In the genomic region with DNA sequence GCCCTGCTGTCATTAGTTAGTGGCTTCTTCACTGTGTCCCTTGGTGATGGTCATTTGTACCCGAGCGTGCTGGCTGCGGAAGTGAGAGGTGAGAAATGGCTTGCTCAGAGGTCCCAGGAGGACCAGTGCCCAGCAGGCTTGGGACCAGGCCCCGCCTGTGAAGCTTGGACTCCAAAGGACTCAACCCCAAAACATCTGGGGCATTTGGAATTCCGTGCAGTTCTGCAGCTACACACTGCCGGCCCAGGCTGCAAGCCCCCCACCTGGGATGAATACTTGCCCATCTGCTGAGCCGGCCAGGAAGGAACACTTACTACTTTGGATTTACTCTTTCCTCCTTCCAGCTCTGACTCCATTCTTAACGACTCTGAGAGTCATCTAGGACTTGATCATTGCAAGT, we compare ENCODE assay signal across 34 cellular contexts. TPM values are rescaled to one million over a fixed set of nuclear protein-coding genes. Genes with fewer than 3 reads are reported as not detected.
"Had no signal": no experiment of that assay in that cellular context is flagged by ENCODE, and none has a peak within 500 bp of the region (broad histone marks: within the 10 kb centered on the region; RNA-seq: fewer than 3 reads in every experiment).

No MANE protein-coding gene starts in this region.

- H3K9me3 Mint-ChIP-seq: activated CD8-positive, alpha-beta T cell treated with anti-CD3 and anti-CD28 coated beads for 36 hours; activated naive CD4-positive, alpha-beta T cell treated with anti-CD3 and anti-CD28 coated beads for 36 hours; activated naive CD4-positive, alpha-beta T cell treated with anti-CD3 and anti-CD28 coated beads, Interleukin-2, amount 50 U/mL, for 24 hours; activated naive CD8-positive, alpha-beta T cell treated with anti-CD3 and anti-CD28 coated beads, Interleukin-2, amount 50 U/mL, for 24 hours; activated T-helper 1 cell treated with anti-CD3 and anti-CD28 coated beads, Interleukin-12 subunit alpha, Interleukin-12 subunit beta, Interleukin-2, Interleukin-4 antibody, amounts not matched to agents 30 ng/mL and 10 ng/mL and 1 ng/mL, durations not matched to agents 14 hours and 24 hours and 36 hours; activated T-helper 2 cell treated with anti-CD3 and anti-CD28 coated beads, Interferon-gamma antibody, Interleukin-2, Interleukin-4, amounts not matched to agents 10 μg/mL and 5 μg/mL and 100 μg/mL, durations not matched to agents 14 hours and 24 hours and 36 hours; effector memory CD8-positive, alpha-beta T cell; WTC11 had no signal

- H3K27ac ChIP-seq: adrenal gland, body of pancreas, epithelial cell of prostate, esophagus squamous epithelium, gastroesophageal sphincter, VCaP had no signal

- H3K4me3 ChIP-seq: adrenal gland, body of pancreas, esophagus squamous epithelium, gastroesophageal sphincter had no signal

- ATAC-seq: activated CD8-positive, alpha-beta T cell treated with anti-CD3 and anti-CD28 coated beads for 36 hours; activated naive CD8-positive, alpha-beta T cell treated with anti-CD3 and anti-CD28 coated beads, Interleukin-2, amount 50 U/mL, for 24 hours; body of pancreas; effector memory CD8-positive, alpha-beta T cell; gastroesophageal sphincter; WTC11 had no signal

- H3K4me3 Mint-ChIP-seq: activated CD8-positive, alpha-beta T cell treated with anti-CD3 and anti-CD28 coated beads for 36 hours; activated naive CD4-positive, alpha-beta T cell treated with anti-CD3 and anti-CD28 coated beads for 36 hours; activated naive CD4-positive, alpha-beta T cell treated with anti-CD3 and anti-CD28 coated beads, Interleukin-2, amount 50 U/mL, for 24 hours; activated naive CD8-positive, alpha-beta T cell treated with anti-CD3 and anti-CD28 coated beads for 36 hours; activated naive CD8-positive, alpha-beta T cell treated with anti-CD3 and anti-CD28 coated beads, Interleukin-2, amount 50 U/mL, for 24 hours; activated T-helper 1 cell treated with anti-CD3 and anti-CD28 coated beads, Interleukin-12 subunit alpha, Interleukin-12 subunit beta, Interleukin-2, Interleukin-4 antibody, amounts not matched to agents 30 ng/mL and 10 ng/mL and 1 ng/mL, durations not matched to agents 14 hours and 24 hours and 36 hours; effector memory CD8-positive, alpha-beta T cell; WTC11 had no signal

- H3K27ac Mint-ChIP-seq: activated CD8-positive, alpha-beta T cell treated with anti-CD3 and anti-CD28 coated beads for 36 hours; activated naive CD4-positive, alpha-beta T cell treated with anti-CD3 and anti-CD28 coated beads for 36 hours; activated naive CD4-positive, alpha-beta T cell treated with anti-CD3 and anti-CD28 coated beads, Interleukin-2, amount 50 U/mL, for 24 hours; activated naive CD8-positive, alpha-beta T cell treated with anti-CD3 and anti-CD28 coated beads for 36 hours; activated naive CD8-positive, alpha-beta T cell treated with anti-CD3 and anti-CD28 coated beads, Interleukin-2, amount 50 U/mL, for 24 hours; activated T-helper 1 cell treated with anti-CD3 and anti-CD28 coated beads, Interleukin-12 subunit alpha, Interleukin-12 subunit beta, Interleukin-2, Interleukin-4 antibody, amounts not matched to agents 30 ng/mL and 10 ng/mL and 1 ng/mL, durations not matched to agents 14 hours and 24 hours and 36 hours; activated T-helper 2 cell treated with anti-CD3 and anti-CD28 coated beads, Interferon-gamma antibody, Interleukin-2, Interleukin-4, amounts not matched to agents 10 μg/mL and 5 μg/mL and 100 μg/mL, durations not matched to agents 14 hours and 24 hours and 36 hours; effector memory CD8-positive, alpha-beta T cell; WTC11 had no signal

- H3K9me3 ChIP-seq: adrenal gland, body of pancreas, esophagus squamous epithelium, gastroesophageal sphincter had no signal

- H3K27me3 ChIP-seq: adrenal gland, body of pancreas, esophagus squamous epithelium, gastroesophageal sphincter had no signal

- FAIRE-seq: colon, endometrium, endothelial cell of umbilical vein had no signal

- H3K4me1 Mint-ChIP-seq: activated naive CD8-positive, alpha-beta T cell treated with anti-CD3 and anti-CD28 coated beads, Interleukin-2, amount 50 U/mL, for 24 hours had no signal

- DNase-seq: activated CD4-positive, alpha-beta T cell treated with anti-CD3 and anti-CD28 coated beads for 48 hours; activated CD4-positive, alpha-beta T cell treated with anti-CD3 and anti-CD28 coated beads, Interleukin-2, amount 50 U/mL, for 1 hour; activated CD4-positive, alpha-beta T cell treated with anti-CD3 and anti-CD28 coated beads, Interleukin-2, amount 50 U/mL, for 48 hours; activated CD8-positive, alpha-beta memory T cell treated with anti-CD3 and anti-CD28 coated beads for 24 hours; activated CD8-positive, alpha-beta memory T cell treated with anti-CD3 and anti-CD28 coated beads, Interleukin-2, amount 50 U/mL, for 4 hours; activated CD8-positive, alpha-beta T cell treated with anti-CD3 and anti-CD28 coated beads for 36 hours; activated effector memory CD4-positive, alpha-beta T cell treated with anti-CD3 and anti-CD28 coated beads, Interleukin-2, amount 50 U/mL, for 16 hours; activated naive CD4-positive, alpha-beta T cell treated with anti-CD3 and anti-CD28 coated beads for 36 hours; activated naive CD8-positive, alpha-beta T cell treated with anti-CD3 and anti-CD28 coated beads for 36 hours; activated naive CD8-positive, alpha-beta T cell treated with anti-CD3 and anti-CD28 coated beads, Interleukin-2, amount 50 U/mL, for 24 hours; activated T-cell treated with anti-CD3 and anti-CD28 coated beads, Interleukin-2, amount 50 U/mL, for 1 hour; activated T-cell treated with anti-CD3 and anti-CD28 coated beads, Interleukin-2, amount 50 U/mL, for 48 hours; adrenal gland; amygdala; aorta; body of pancreas; caudate nucleus; cortex of kidney; dermis blood vessel endothelial cell; effector CD4-positive, alpha-beta T cell; effector memory CD8-positive, alpha-beta T cell; esophagus squamous epithelium; foreskin melanocyte; T-helper 2 cell had no signal

- H3K27me3 Mint-ChIP-seq: activated CD8-positive, alpha-beta T cell treated with anti-CD3 and anti-CD28 coated beads for 36 hours; activated naive CD4-positive, alpha-beta T cell treated with anti-CD3 and anti-CD28 coated beads, Interleukin-2, amount 50 U/mL, for 24 hours; activated naive CD8-positive, alpha-beta T cell treated with anti-CD3 and anti-CD28 coated beads, Interleukin-2, amount 50 U/mL, for 24 hours had no signal

- H3K36me3 Mint-ChIP-seq: activated naive CD4-positive, alpha-beta T cell treated with anti-CD3 and anti-CD28 coated beads, Interleukin-2, amount 50 U/mL, for 24 hours; activated naive CD8-positive, alpha-beta T cell treated with anti-CD3 and anti-CD28 coated beads for 36 hours had no signal

RNA-seq across cellular contexts. Expression of a gene that starts 18.0 kb away (rescaled TPM):
- total RNA-seq: activated T-helper 2 cell treated with anti-CD3 and anti-CD28 coated beads, Interferon-gamma antibody, Interleukin-2, Interleukin-4, amounts not matched to agents 10 μg/mL and 5 μg/mL and 100 μg/mL, durations not matched to agents 14 hours and 24 hours and 36 hours had no signal
